Comparison of ENCODE assay signal across 12 cellular contexts in genomic region chr19:5271145-5271544, GRCh38.
DNase-seq lines count a peak whose midpoint lies in the region; ATAC-seq and TF ChIP-seq lines count a peak whose summit lies in the region.
"Had no signal": no experiment of that assay in that cellular context is flagged by ENCODE, and none has a peak within 500 bp of the region (broad histone marks: within the 10 kb centered on the region; RNA-seq: fewer than 3 reads in every experiment).

No MANE protein-coding gene starts in this region.

- no peak overlapping the region for H2BK5ac ChIP-seq in mesenchymal stem cell (ENCODE audit: low read depth, low read length, poor library complexity, severe bottlenecking)

- TF ChIP-seq CTCF in BJ (IDR thresholded peaks at IDR 0.05; ENCODE audit: insufficient read depth, low read depth, low read length) (0 out of 2 replicates have a peak, but pooled peaks have one; percentile 7), WTC11 (IDR thresholded peaks at IDR 0.05) (0 out of 2 replicates have a peak, but pooled peaks have one; percentile 3), WERI-Rb-1 (IDR thresholded peaks at IDR 0.05; ENCODE audit: low read depth, low read length) (no peak)
- no peak for TF ChIP-seq CTCF in CD8-positive, alpha-beta T cell (IDR thresholded peaks at IDR 0.05)

- POLR2A ChIA-PET in BJ (lab: Charles Lee): no interaction called here
- POLR2A ChIA-PET in HEK293T (lab: Yijun Ruan, JAX): no interaction called here
- POLR2A ChIA-PET in WTC11 (lab: Charles Lee): no interaction called here
- POLR2A ChIA-PET in CD8-positive, alpha-beta T cell (lab: Charles Lee): no interaction called here

- no peak overlapping the region for H4K8ac ChIP-seq in mesenchymal stem cell (ENCODE audit: low read length)

- H3K4me2 ChIP-seq in mesenchymal stem cell (ENCODE audit: low read length, poor library complexity, severe bottlenecking): no peak overlapping the region

- H3K9ac ChIP-seq in mesenchymal stem cell (ENCODE audit: low read length): no peak overlapping the region

- H3K27ac ChIP-seq in mesenchymal stem cell (ENCODE audit: low read length, poor library complexity, severe bottlenecking) (no peak overlapping the region), WERI-Rb-1 (no peak overlapping the region)
- H3K27ac ChIP-seq in CD8-positive, alpha-beta T cell (ENCODE audit: low read depth, low read length): no peak overlapping the region

- DNase-seq in BJ (ENCODE audit: low read depth) (no peak), HEK293T (ENCODE audit: extremely low spot score) (peak; percentile 36), WTC11 (ENCODE audit: low spot score) (no peak), mesenchymal stem cell (peak; percentile 22), WERI-Rb-1 (no peak)
- no peak for DNase-seq in CD8-positive, alpha-beta T cell
- DNase-seq: effector memory CD8-positive, alpha-beta T cell; MG63; T-helper 2 cell had no signal

- peaks cover 5% of the 10 kb centered on the region for H3K79me1 ChIP-seq in mesenchymal stem cell (replicated peaks; ENCODE audit: low read length, poor library complexity, severe bottlenecking)

- no peak overlapping the region for H3K14ac ChIP-seq in mesenchymal stem cell (ENCODE audit: low read length in 2 of 2)

- no peak overlapping the region for H3K4me3 ChIP-seq in BJ (ENCODE audit: low read depth, low read length)
- no peak overlapping the region for H3K4me3 ChIP-seq in mesenchymal stem cell (ENCODE audit: insufficient read depth in 1 of 2, low read depth in 1 of 2, low read length in 2 of 2)
- no peak overlapping the region for H3K4me3 ChIP-seq in CD8-positive, alpha-beta T cell (ENCODE audit: low read depth, low read length)
- no peak overlapping the region for H3K4me3 ChIP-seq in WERI-Rb-1 (ENCODE audit: low read depth, low read length)
- H3K4me3 ChIP-seq: MG63 had no signal

- peaks cover 19% of the 10 kb centered on the region for H3K36me3 Mint-ChIP-seq in WTC11
- no peaks in the 10 kb centered on the region for H3K36me3 Mint-ChIP-seq in CD8-positive, alpha-beta T cell

- no peak overlapping the region for H3K4me3 Mint-ChIP-seq in WTC11
- H3K4me3 Mint-ChIP-seq in CD8-positive, alpha-beta T cell: no peak overlapping the region
- H3K4me3 Mint-ChIP-seq: effector memory CD8-positive, alpha-beta T cell had no signal

- no peak overlapping the region for H2BK15ac ChIP-seq in mesenchymal stem cell (ENCODE audit: low read depth, poor library complexity, severe bottlenecking)

- WGBS in mesenchymal stem cell: 80% methylated on average over 10 of the region's 10 CpGs

- no peak overlapping the region for H4K91ac ChIP-seq in mesenchymal stem cell (ENCODE audit: low read length)

- H2AFZ ChIP-seq in mesenchymal stem cell (ENCODE audit: low read depth, low read length): no peak overlapping the region

- no peaks in the 10 kb centered on the region for H3K4me1 Mint-ChIP-seq in WTC11
- H3K4me1 Mint-ChIP-seq in CD8-positive, alpha-beta T cell (ENCODE audit: low read depth): no peaks in the 10 kb centered on the region

- no peaks in the 10 kb centered on the region for H3K9me3 Mint-ChIP-seq in WTC11
- no peaks in the 10 kb centered on the region for H3K9me3 Mint-ChIP-seq in CD8-positive, alpha-beta T cell
- H3K9me3 Mint-ChIP-seq: effector memory CD8-positive, alpha-beta T cell had no signal

- peaks cover 29% of the 10 kb centered on the region for H3K36me3 ChIP-seq in BJ (ENCODE audit: control insufficient read depth, insufficient read depth, low read length)
- H3K36me3 ChIP-seq in mesenchymal stem cell (ENCODE audit: control insufficient read depth in 1 of 2, insufficient read depth in 2 of 2, low read depth in 1 of 2, low read length in 2 of 2): peaks cover 43 to 45% of the 10 kb centered on the region in 2 experiments
- no peaks in the 10 kb centered on the region for H3K36me3 ChIP-seq in CD8-positive, alpha-beta T cell (ENCODE audit: insufficient read depth, low read length)
- peaks cover 38% of the 10 kb centered on the region for H3K36me3 ChIP-seq in WERI-Rb-1
- H3K36me3 ChIP-seq: MG63 had no signal

- no peak overlapping the region for H2AK5ac ChIP-seq in mesenchymal stem cell (ENCODE audit: low read length, severe bottlenecking)

- H3K27me3 Mint-ChIP-seq in WTC11 (ENCODE audit: low read depth): no peaks in the 10 kb centered on the region; the same call in 1 of the 2 replicates
- no peaks in the 10 kb centered on the region for H3K27me3 Mint-ChIP-seq in CD8-positive, alpha-beta T cell (ENCODE audit: low read depth)

- no peak overlapping the region for H3K18ac ChIP-seq in mesenchymal stem cell (ENCODE audit: low read depth in 1 of 2, low read length in 2 of 2)

- H3K4me1 ChIP-seq in mesenchymal stem cell (ENCODE audit: control insufficient read depth, insufficient read depth, low read depth, low read length): peaks cover 6% of the 10 kb centered on the region
- no peaks in the 10 kb centered on the region for H3K4me1 ChIP-seq in CD8-positive, alpha-beta T cell (ENCODE audit: insufficient read depth, low read length)

- CTCF ChIA-PET in BJ (lab: Yijun Ruan, JAX): interaction anchor here (1.0 to 1.6 kb wide), 2 partner anchors 11 to 21 kb away, joined by 4 to 6 read pairs; no protein-coding TSS in a partner anchor
- CTCF ChIA-PET in HEK293T (lab: Yijun Ruan, JAX): no interaction called here
- CTCF ChIA-PET in WTC11 (lab: Charles Lee): interaction anchor here (0.6 to 0.8 kb wide), 3 partner anchors 21 to 78 kb away, joined by 3 to 6 read pairs (median 4); no protein-coding TSS in a partner anchor
- CTCF ChIA-PET in CD8-positive, alpha-beta T cell (lab: Charles Lee): no interaction called here

- H3K9me3 ChIP-seq in mesenchymal stem cell (ENCODE audit: control insufficient read depth, low read length) (no peaks in the 10 kb centered on the region), WERI-Rb-1 (ENCODE audit: severe bottlenecking) (no peaks in the 10 kb centered on the region)
- no peaks in the 10 kb centered on the region for H3K9me3 ChIP-seq in CD8-positive, alpha-beta T cell (ENCODE audit: low read length)
- H3K9me3 ChIP-seq: MG63 had no signal

- no peak overlapping the region for H3K4ac ChIP-seq in mesenchymal stem cell (ENCODE audit: low read depth in 1 of 2, low read length in 2 of 2)

- H2BK12ac ChIP-seq in mesenchymal stem cell (ENCODE audit: low read length in 2 of 2): no peak overlapping the region

- no peak overlapping the region for H3K23ac ChIP-seq in mesenchymal stem cell (ENCODE audit: low read length in 2 of 2)

- peak overlapping the region; percentile 36; the same call in 1 of the 2 replicates for H3K27ac Mint-ChIP-seq in WTC11
- no peak overlapping the region for H3K27ac Mint-ChIP-seq in CD8-positive, alpha-beta T cell
- H3K27ac Mint-ChIP-seq: effector memory CD8-positive, alpha-beta T cell had no signal

- no peak overlapping the region for H2BK120ac ChIP-seq in mesenchymal stem cell (ENCODE audit: low read depth, low read length)

- ATAC-seq in WTC11: peak; percentile 68
- no peak for ATAC-seq in CD8-positive, alpha-beta T cell
- no peak for ATAC-seq in HG02870 (IDR thresholded peaks at IDR 0.05; ENCODE audit: unreplicated experiment)
- no peak for ATAC-seq in HG03354 (IDR thresholded peaks at IDR 0.05; ENCODE audit: poor library complexity, severe bottlenecking, unreplicated experiment)
- ATAC-seq: effector memory CD8-positive, alpha-beta T cell; right cardiac atrium had no signal

- H3K27me3 ChIP-seq in BJ (ENCODE audit: control insufficient read depth, insufficient read depth, low read length): no peaks in the 10 kb centered on the region
- H3K27me3 ChIP-seq in mesenchymal stem cell (ENCODE audit: control insufficient read depth in 1 of 2, insufficient read depth in 1 of 2, low read length in 2 of 2): no peaks in the 10 kb centered on the region
- no peaks in the 10 kb centered on the region for H3K27me3 ChIP-seq in CD8-positive, alpha-beta T cell (ENCODE audit: insufficient read depth, low read length)
- H3K27me3 ChIP-seq in WERI-Rb-1 (ENCODE audit: insufficient read depth, low read depth, severe bottlenecking): no peaks in the 10 kb centered on the region
- H3K27me3 ChIP-seq: MG63 had no signal

- intact Hi-C loops in CD8-positive, alpha-beta T cell (cut with DNase I, micrococcal nuclease): no loop called here

TF ChIP-seq in HEK293T, 16 proteins besides CTCF, POLR2A, EP300 and RAD21:
- TF ChIP-seq SUZ12 (IDR thresholded peaks at IDR 0.05) (no peak), ZNF384 (IDR thresholded peaks at IDR 0.05) (peak; percentile 93)

TF ChIP-seq in WTC11, 78 proteins besides CTCF, POLR2A, EP300 and RAD21 (continues in another document):
- TF ChIP-seq FOXP4 (CRISPR knock-in tag; IDR thresholded peaks at IDR 0.05) (no peak), ZSCAN18 (CRISPR knock-in tag; IDR thresholded peaks at IDR 0.05) (no peak), MYBL2 (CRISPR knock-in tag; IDR thresholded peaks at IDR 0.05) (no peak), USF1 (CRISPR knock-in tag; IDR thresholded peaks at IDR 0.05) (no peak)

Comparison
In these comparisons a context has a peak if more than half of its experiments do, and no peak if none do; other contexts are left out.
1. DNase-seq: peak in HEK293T (single experiment) and mesenchymal stem cell (single experiment); none in BJ (single experiment), WTC11 (single experiment), CD8-positive, alpha-beta T cell (0 of 7) and WERI-Rb-1 (single experiment).
2. CTCF ChIP-seq: peak in BJ (single experiment) and WTC11 (single experiment); none in CD8-positive, alpha-beta T cell (single experiment) and WERI-Rb-1 (single experiment).
3. CTCF ChIA-PET loops: an anchor here in BJ (1.0 to 1.6 kb wide) and WTC11 (0.6 to 0.8 kb wide); none called in HEK293T and CD8-positive, alpha-beta T cell.